ENCODE assay signal across 12 cellular contexts in the genomic region with DNA sequence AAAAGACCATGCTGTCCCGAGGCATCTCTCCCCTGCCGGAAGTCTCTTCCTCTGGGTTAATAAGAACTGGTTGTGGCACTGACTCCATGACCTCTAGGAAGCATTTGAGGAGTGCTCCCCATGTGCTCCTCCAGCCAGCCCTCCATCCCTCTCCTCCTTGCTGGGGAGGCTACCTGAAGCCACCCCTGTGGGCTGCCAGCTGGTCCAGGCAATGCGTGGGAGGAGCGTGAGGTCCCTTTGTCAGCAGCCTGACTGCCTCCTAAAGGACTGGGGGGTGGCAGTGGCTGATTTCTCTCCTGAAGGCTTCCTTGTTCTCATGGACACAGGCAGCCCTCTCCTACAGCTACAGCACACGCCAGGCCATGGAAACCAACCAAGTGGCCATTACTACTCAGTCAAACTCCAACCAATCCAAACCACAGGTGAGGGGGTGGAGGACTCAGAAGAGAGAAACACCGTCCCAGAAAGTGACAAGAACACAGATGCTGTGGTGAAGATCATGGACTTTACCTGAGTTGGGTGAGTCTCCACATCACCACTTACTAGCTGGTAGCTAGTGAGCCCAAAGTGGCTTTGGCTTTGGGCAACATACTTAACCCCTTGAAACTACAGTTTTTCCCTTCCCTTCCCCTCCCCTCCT. TPM values are rescaled to one million over a fixed set of nuclear protein-coding genes. Genes with fewer than 3 reads are reported as not detected.
A peak's percentile ranks its signal among the peaks of the same experiment; 100 is the strongest.
DNase-seq lines count a peak whose midpoint lies in the region; ATAC-seq lines count a peak whose summit lies in the region.
"Had no signal": no experiment of that assay in that cellular context is flagged by ENCODE, and none has a peak within 500 bp of the region (broad histone marks: within the 10 kb centered on the region; RNA-seq: fewer than 3 reads in every experiment).

No MANE protein-coding gene starts in this region.

- H2BK120ac ChIP-seq in mesendoderm (ENCODE audit: low read depth, low read length) = no peak overlapping the region

- no peaks in the 10 kb centered on the region for H3K79me1 ChIP-seq in mesendoderm (ENCODE audit: low read length)

- DNase-seq in Ammon's horn (ENCODE audit: low spot score) (peak; percentile 61), ELR (ENCODE audit: low read depth) (peak; percentile 34), RPMI7951 (ENCODE audit: low read depth) (peak; percentile 37), head of caudate nucleus (peak in 23 of 42 donors; percentile 26 to 84 (median 65)), iPS-NIHi11 (ENCODE audit: low spot score) (no peak), mesendoderm (no peak), globus pallidus (ENCODE audit: low spot score) (no peak)
- DNase-seq: MM.1S, mucosa of descending colon, OCI-M1, right cardiac atrium had no signal

- H3K23ac ChIP-seq in mesendoderm (ENCODE audit: low read length) = no peak overlapping the region

- H3K4ac ChIP-seq in mesendoderm (ENCODE audit: low read depth, low read length) = no peak overlapping the region

- peaks cover 3% of the 10 kb centered on the region for H3K4me1 ChIP-seq in mesendoderm (ENCODE audit: control insufficient read depth, low read depth, low read length)

- H3K4me3 ChIP-seq in mesendoderm (ENCODE audit: low read length) = no peak overlapping the region
- H3K4me3 ChIP-seq: mucosa of descending colon had no signal

- no peak overlapping the region for H2BK5ac ChIP-seq in mesendoderm (ENCODE audit: low read length)

- intact Hi-C loops in head of caudate nucleus (cut with DNase I) = no loop called here

- H3K79me2 ChIP-seq in mesendoderm (ENCODE audit: control insufficient read depth, insufficient read depth, low read length) = no peaks in the 10 kb centered on the region

- no peak overlapping the region for H2BK15ac ChIP-seq in mesendoderm (replicated peaks; ENCODE audit: low read depth)

- no peak overlapping the region for H2AK5ac ChIP-seq in mesendoderm (ENCODE audit: low read length)

- no peaks in the 10 kb centered on the region for H3K27me3 ChIP-seq in mesendoderm (ENCODE audit: insufficient read depth, low read length, poor library complexity)

- H4K8ac ChIP-seq in mesendoderm (ENCODE audit: low read depth, low read length) = no peak overlapping the region

- H3K27ac ChIP-seq in mesendoderm (ENCODE audit: low read depth, low read length) = no peak overlapping the region

- no peaks in the 10 kb centered on the region for H3K36me3 ChIP-seq in mesendoderm (ENCODE audit: control insufficient read depth, insufficient read depth, low read length)

- ATAC-seq in HG03025 (IDR thresholded peaks at IDR 0.05; ENCODE audit: low FRiP score, unreplicated experiment) = no peak
- ATAC-seq: mucosa of descending colon, right cardiac atrium had no signal

- H4K5ac ChIP-seq in mesendoderm (ENCODE audit: low read length) = no peak overlapping the region

- WGBS in mesendoderm (ENCODE audit: extremely low coverage, insufficient coverage, low lambda C conversion rate) = no CpG with 5 or more reads among the region's 6 CpGs

- no peak overlapping the region for H3K18ac ChIP-seq in mesendoderm (ENCODE audit: low read length)

- no peak overlapping the region for H3K4me2 ChIP-seq in mesendoderm (ENCODE audit: low read length)

- no peak overlapping the region for H3K9ac ChIP-seq in mesendoderm (ENCODE audit: low read length)

- no peak overlapping the region for H3K56ac ChIP-seq in mesendoderm (ENCODE audit: low read length)

RNA-seq across cellular contexts. Expression of a gene that starts 35.2 kb away (rescaled TPM):
- 52.7 and 54.1 TPM in 2 replicates for total RNA-seq in RPMI7951 (2014; rRNA removed; shearing (Covaris generic))
- 17.0 TPM for polyA plus RNA-seq in mesendoderm (2013, experiment 1 of 2)
- 18.7 TPM for polyA plus RNA-seq in mesendoderm (2013, experiment 2 of 2)

RNA-seq across cellular contexts. Expression of a gene that starts 53.3 kb away (rescaled TPM):
- 8.1 and 10.0 TPM in 2 replicates for total RNA-seq in RPMI7951 (2014; rRNA removed; shearing (Covaris generic))
- 6.6 TPM for polyA plus RNA-seq in mesendoderm (2013, experiment 1 of 2)
- polyA plus RNA-seq in mesendoderm (2013, experiment 2 of 2) = 6.8 TPM

Comparison
In these comparisons a context has a peak if more than half of its experiments do, and no peak if none do; other contexts are left out.
1. DNase-seq: peak in Ammon's horn (single experiment), ELR (single experiment), RPMI7951 (single experiment) and head of caudate nucleus (23 of 42); none in iPS-NIHi11 (single experiment), mesendoderm (single experiment) and globus pallidus (single experiment).